ENCODE assay signal across 1 cellular context in the genomic region with DNA sequence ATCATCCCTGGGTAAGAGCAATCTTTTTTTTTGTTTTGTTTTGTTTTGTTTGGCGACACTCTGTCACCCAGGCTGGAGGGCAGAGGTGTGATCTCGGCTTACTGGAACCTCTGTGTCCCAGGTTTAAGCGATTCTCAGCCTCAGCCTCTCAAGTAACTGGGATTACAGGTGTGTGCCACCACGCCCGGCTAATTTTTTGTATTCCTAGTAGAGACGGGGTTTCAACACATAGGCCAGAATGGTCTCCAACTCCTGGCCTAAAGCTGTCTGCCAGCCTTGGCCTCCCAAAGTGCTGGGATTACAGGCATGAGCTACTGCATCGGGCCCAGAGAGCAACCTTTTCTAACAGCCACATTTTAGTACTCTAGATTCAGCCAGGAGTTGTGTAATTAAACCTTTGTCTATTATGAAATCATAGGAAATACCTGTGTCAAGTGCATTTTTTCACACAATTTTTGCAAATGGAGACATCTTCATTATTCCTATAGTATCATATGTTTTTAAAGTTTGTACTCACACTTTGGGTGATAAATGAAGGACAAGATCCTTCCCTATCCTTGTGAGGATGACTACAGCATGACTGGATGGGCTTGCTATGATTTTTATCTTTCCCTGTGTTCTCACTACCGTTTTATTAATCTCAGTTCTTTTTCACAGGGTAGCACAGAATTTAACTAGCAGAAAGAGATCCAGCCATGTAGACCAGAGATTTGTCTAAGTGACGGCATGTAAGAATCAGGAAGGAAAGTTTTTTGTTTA.
TF ChIP-seq lines count a peak whose summit lies in the region.

No MANE protein-coding gene starts in this region.

TF ChIP-seq in K562, 482 proteins besides CTCF, POLR2A, EP300 and RAD21 (continued from another document and continues in another):
- TF ChIP-seq, protein P1, sequence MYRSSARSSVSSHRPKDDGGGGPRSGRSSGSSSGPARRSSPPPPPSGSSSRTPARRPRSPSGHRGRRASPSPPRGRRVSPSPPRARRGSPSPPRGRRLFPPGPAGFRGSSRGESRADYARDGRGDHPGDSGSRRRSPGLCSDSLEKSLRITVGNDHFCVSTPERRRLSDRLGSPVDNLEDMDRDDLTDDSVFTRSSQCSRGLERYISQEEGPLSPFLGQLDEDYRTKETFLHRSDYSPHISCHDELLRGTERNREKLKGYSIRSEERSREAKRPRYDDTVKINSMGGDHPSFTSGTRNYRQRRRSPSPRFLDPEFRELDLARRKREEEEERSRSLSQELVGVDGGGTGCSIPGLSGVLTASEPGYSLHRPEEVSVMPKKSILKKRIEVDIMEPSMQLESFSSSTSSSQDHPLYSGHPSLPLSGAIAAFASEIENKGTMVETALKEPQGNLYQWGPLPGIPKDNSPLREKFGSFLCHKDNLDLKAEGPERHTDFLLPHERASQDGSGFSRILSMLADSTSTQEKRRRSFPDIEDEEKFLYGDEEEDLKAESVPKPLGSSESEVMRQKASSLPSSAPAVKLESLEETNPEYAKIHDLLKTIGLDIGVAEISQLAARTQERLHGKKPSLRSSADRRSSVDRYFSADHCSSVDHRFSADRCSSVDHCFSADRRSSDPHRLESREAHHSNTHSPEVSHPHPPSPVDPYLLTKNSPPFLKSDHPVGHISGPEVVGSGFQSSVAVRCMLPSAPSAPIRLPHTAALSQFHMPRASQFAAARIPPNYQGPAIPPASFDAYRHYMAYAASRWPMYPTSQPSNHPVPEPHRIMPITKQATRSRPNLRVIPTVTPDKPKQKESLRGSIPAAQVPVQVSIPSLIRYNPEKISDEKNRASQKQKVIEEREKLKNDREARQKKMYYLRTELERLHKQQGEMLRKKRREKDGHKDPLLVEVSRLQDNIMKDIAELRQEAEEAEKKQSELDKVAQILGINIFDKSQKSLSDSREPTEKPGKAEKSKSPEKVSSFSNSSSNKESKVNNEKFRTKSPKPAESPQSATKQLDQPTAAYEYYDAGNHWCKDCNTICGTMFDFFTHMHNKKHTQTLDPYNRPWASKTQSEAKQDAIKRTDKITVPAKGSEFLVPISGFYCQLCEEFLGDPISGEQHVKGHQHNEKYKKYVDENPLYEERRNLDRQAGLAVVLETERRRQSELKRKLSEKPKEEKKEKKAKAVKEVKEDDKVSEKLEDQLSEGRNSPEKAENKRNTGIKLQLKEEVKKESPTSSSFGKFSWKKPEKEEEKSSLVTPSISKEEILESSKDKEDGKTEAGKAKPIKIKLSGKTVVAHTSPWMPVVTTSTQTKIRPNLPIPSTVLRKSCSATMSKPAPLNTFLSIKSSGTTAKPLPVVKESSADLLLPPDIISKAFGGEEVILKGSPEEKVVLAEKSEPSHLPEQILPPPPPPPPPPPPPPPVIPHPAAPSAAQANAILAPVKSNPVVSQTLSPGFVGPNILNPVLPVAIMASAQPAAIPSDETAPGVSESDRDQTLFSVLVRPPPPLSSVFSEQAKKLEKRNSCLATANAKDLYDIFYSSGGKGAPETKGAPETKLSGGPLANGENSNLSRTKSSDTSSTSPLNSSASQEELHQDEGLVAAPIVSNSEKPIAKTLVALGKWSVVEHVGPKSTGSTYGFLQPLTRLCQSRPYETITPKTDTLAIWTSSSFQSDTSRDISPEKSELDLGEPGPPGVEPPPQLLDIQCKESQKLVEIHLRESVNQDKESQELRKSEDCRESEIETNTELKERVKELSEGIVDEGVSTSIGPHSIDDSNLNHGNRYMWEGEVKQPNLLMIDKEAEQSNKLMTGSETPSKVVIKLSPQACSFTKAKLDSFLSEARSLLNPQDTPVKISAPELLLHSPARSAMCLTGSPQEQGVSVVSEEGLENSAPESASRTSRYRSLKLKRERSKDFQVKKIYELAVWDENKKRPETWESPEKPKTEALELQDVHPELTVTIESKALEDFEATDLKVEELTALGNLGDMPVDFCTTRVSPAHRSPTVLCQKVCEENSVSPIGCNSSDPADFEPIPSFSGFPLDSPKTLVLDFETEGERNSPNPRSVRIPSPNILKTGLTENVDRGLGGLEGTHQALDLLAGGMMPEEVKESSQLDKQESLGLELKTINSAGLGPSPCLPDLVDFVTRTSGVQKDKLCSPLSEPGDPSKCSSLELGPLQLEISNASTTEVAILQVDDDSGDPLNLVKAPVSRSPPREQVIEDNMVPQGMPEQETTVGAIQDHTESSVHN (IDR thresholded peaks at IDR 0.05; ENCODE audit: borderline replicate concordance in 1 of 2, low read depth in 1 of 2) = no peak
- no peak for TF ChIP-seq NCOR1 (IDR thresholded peaks at IDR 0.05)
- peak; percentile 34; the same call in 1 of the 2 replicates for TF ChIP-seq ZFX (CRISPR knock-in tag; IDR thresholded peaks at IDR 0.05)
- peak; percentile 28; the same call in 1 of the 2 replicates for TF ChIP-seq ZNF644 (tag; IDR thresholded peaks at IDR 0.05; ENCODE audit: low read depth)
- no peak for TF ChIP-seq MTF1 (CRISPR knock-in tag; IDR thresholded peaks at IDR 0.05; ENCODE audit: borderline replicate concordance)
- TF ChIP-seq XRCC5 (IDR thresholded peaks at IDR 0.05; ENCODE audit: low read depth, low read length) = 0 out of 2 replicates have a peak, but pooled peaks have one; percentile 21
- TF ChIP-seq, protein P2, sequence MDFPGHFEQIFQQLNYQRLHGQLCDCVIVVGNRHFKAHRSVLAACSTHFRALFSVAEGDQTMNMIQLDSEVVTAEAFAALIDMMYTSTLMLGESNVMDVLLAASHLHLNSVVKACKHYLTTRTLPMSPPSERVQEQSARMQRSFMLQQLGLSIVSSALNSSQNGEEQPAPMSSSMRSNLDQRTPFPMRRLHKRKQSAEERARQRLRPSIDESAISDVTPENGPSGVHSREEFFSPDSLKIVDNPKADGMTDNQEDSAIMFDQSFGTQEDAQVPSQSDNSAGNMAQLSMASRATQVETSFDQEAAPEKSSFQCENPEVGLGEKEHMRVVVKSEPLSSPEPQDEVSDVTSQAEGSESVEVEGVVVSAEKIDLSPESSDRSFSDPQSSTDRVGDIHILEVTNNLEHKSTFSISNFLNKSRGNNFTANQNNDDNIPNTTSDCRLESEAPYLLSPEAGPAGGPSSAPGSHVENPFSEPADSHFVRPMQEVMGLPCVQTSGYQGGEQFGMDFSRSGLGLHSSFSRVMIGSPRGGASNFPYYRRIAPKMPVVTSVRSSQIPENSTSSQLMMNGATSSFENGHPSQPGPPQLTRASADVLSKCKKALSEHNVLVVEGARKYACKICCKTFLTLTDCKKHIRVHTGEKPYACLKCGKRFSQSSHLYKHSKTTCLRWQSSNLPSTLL (IDR thresholded peaks at IDR 0.05) = peak; percentile 35; the same call in 1 of the 2 replicates
- TF ChIP-seq, protein P3, sequence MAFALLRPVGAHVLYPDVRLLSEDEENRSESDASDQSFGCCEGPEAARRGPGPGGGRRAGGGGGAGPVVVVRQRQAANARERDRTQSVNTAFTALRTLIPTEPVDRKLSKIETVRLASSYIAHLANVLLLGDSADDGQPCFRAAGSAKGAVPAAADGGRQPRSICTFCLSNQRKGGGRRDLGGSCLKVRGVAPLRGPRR (CRISPR knock-in tag; IDR thresholded peaks at IDR 0.05) = no peak
- TF ChIP-seq RBM22 (IDR thresholded peaks at IDR 0.05; ENCODE audit: low read depth, low read length, poor library complexity, severe bottlenecking) = peak; percentile 24
- TF ChIP-seq HLTF (IDR thresholded peaks at IDR 0.05) = 0 out of 2 replicates have a peak, but pooled peaks have one; percentile 16
- TF ChIP-seq MCM7 (IDR thresholded peaks at IDR 0.05) = no peak
- TF ChIP-seq CEBPB (tag; IDR thresholded peaks at IDR 0.05) = peak; percentile 80
- TF ChIP-seq SMARCC2 (IDR thresholded peaks at IDR 0.05; ENCODE audit: low read depth) = no peak
- TF ChIP-seq, protein P4, sequence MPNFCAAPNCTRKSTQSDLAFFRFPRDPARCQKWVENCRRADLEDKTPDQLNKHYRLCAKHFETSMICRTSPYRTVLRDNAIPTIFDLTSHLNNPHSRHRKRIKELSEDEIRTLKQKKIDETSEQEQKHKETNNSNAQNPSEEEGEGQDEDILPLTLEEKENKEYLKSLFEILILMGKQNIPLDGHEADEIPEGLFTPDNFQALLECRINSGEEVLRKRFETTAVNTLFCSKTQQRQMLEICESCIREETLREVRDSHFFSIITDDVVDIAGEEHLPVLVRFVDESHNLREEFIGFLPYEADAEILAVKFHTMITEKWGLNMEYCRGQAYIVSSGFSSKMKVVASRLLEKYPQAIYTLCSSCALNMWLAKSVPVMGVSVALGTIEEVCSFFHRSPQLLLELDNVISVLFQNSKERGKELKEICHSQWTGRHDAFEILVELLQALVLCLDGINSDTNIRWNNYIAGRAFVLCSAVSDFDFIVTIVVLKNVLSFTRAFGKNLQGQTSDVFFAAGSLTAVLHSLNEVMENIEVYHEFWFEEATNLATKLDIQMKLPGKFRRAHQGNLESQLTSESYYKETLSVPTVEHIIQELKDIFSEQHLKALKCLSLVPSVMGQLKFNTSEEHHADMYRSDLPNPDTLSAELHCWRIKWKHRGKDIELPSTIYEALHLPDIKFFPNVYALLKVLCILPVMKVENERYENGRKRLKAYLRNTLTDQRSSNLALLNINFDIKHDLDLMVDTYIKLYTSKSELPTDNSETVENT (CRISPR knock-in tag; IDR thresholded peaks at IDR 0.05) = 0 out of 2 replicates have a peak, but pooled peaks have one; percentile 36
- no peak for TF ChIP-seq ZNF586 (CRISPR knock-in tag; conservative IDR thresholded peaks at IDR 0.05)
- TF ChIP-seq CHCHD3 (CRISPR knock-in tag; IDR thresholded peaks at IDR 0.05) = peak; percentile 23; the same call in 1 of the 2 replicates
- no peak for TF ChIP-seq CEBPG (CRISPR knock-in tag; IDR thresholded peaks at IDR 0.05)
- TF ChIP-seq CEBPG (tag; conservative IDR thresholded peaks at IDR 0.05 in 1 of 2, IDR thresholded peaks at IDR 0.05 in 1 of 2) = no peak; a peak in 1 of 4 replicates
- TF ChIP-seq SMARCE1 (IDR thresholded peaks at IDR 0.05) = no peak; the same call in 1 of the 2 replicates
- TF ChIP-seq, protein P5, sequence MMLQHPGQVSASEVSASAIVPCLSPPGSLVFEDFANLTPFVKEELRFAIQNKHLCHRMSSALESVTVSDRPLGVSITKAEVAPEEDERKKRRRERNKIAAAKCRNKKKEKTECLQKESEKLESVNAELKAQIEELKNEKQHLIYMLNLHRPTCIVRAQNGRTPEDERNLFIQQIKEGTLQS (IDR thresholded peaks at IDR 0.05) = peak; percentile 47; the same call in 1 of the 2 replicates
- TF ChIP-seq, protein P5 (CRISPR knock-in tag; conservative IDR thresholded peaks at IDR 0.05) = no peak
- TF ChIP-seq POLR2G (IDR thresholded peaks at IDR 0.05; ENCODE audit: low read depth, low read length) = 0 out of 2 replicates have a peak, but pooled peaks have one; percentile 28
- no peak for TF ChIP-seq SNIP1 (IDR thresholded peaks at IDR 0.05; ENCODE audit: low read depth)
- TF ChIP-seq RBM25 (IDR thresholded peaks at IDR 0.05; ENCODE audit: low read depth, low read length, severe bottlenecking) = peak; percentile 8
- no peak for TF ChIP-seq ZFP1 (CRISPR knock-in tag; IDR thresholded peaks at IDR 0.05)
- no peak for TF ChIP-seq CHD4 (IDR thresholded peaks at IDR 0.05; ENCODE audit: insufficient read depth, insufficient replicate concordance, low read depth, low read length, poor library complexity, severe bottlenecking)
- TF ChIP-seq HDAC3 (IDR thresholded peaks at IDR 0.05; ENCODE audit: borderline replicate concordance, partially characterized antibody) = peak; percentile 4
- no peak for TF ChIP-seq OTX1 (CRISPR knock-in tag; IDR thresholded peaks at IDR 0.05)
- TF ChIP-seq BDP1 (IDR thresholded peaks at IDR 0.05; ENCODE audit: insufficient read depth, insufficient read length) = no peak
- TF ChIP-seq SIN3A (IDR thresholded peaks at IDR 0.05; ENCODE audit: borderline replicate concordance in 2 of 2, control insufficient read depth in 1 of 2, low read depth in 2 of 2, low read length in 2 of 2) = 0 out of 4 replicates have a peak, but pooled peaks of 1 of the 2 experiments have one; percentile 41
- TF ChIP-seq, protein P6, sequence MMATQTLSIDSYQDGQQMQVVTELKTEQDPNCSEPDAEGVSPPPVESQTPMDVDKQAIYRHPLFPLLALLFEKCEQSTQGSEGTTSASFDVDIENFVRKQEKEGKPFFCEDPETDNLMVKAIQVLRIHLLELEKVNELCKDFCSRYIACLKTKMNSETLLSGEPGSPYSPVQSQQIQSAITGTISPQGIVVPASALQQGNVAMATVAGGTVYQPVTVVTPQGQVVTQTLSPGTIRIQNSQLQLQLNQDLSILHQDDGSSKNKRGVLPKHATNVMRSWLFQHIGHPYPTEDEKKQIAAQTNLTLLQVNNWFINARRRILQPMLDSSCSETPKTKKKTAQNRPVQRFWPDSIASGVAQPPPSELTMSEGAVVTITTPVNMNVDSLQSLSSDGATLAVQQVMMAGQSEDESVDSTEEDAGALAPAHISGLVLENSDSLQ (IDR thresholded peaks at IDR 0.05) = no peak
- no peak for TF ChIP-seq ZBTB17 (CRISPR knock-in tag; IDR thresholded peaks at IDR 0.05)
- TF ChIP-seq COPS2 (conservative IDR thresholded peaks at IDR 0.05) = no peak
- TF ChIP-seq CCNT2 (IDR thresholded peaks at IDR 0.05; ENCODE audit: borderline replicate concordance, extremely low read depth, insufficient read length, low read depth, low read length) = peak; percentile 4
- no peak for TF ChIP-seq RFX7 (CRISPR knock-in tag; IDR thresholded peaks at IDR 0.05)
- TF ChIP-seq, protein P7, sequence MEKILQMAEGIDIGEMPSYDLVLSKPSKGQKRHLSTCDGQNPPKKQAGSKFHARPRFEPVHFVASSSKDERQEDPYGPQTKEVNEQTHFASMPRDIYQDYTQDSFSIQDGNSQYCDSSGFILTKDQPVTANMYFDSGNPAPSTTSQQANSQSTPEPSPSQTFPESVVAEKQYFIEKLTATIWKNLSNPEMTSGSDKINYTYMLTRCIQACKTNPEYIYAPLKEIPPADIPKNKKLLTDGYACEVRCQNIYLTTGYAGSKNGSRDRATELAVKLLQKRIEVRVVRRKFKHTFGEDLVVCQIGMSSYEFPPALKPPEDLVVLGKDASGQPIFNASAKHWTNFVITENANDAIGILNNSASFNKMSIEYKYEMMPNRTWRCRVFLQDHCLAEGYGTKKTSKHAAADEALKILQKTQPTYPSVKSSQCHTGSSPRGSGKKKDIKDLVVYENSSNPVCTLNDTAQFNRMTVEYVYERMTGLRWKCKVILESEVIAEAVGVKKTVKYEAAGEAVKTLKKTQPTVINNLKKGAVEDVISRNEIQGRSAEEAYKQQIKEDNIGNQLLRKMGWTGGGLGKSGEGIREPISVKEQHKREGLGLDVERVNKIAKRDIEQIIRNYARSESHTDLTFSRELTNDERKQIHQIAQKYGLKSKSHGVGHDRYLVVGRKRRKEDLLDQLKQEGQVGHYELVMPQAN (IDR thresholded peaks at IDR 0.05; ENCODE audit: borderline replicate concordance) = 0 out of 2 replicates have a peak, but pooled peaks have one; percentile 23
- TF ChIP-seq ESRRB (CRISPR knock-in tag; IDR thresholded peaks at IDR 0.05; ENCODE audit: borderline replicate concordance) = no peak
